1 cellular context compared by ENCODE assay signal in the genomic region with DNA sequence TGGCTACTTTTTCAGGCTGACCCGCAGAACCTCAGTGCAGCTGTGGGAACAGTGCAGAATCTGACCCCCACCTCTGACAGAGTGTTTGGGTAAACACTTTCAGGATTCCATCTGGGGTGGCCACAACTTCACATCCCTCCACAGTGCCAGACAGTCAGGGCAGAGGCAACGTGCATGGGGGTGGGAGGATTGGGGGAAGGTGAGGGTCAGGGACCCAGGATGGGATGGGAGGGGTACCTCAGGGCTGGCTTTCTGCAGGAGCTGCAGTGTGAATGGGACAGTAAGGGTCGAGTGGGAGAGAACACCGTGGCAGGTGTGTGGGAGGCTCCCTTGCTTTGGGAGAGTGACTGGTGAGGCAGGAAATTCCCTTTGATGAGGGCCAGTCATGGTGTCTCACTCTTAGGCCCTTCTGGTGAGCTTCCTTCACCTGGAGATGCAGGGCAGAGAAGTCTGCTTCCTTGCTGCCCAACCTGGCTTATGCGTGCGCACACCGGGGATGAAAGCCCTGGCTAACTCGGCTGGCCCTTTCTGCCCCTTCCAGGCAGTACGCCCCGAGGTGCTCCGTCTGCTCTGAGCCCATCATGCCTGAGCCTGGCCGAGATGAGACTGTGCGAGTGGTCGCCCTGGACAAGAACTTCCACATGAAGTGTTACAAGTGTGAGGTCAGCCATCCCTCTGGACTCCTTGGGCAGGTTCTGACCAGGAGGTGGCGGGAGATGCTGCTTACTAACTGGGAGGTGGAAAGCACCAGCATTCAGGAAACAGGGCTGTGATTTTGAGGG.
TF ChIP-seq lines count a peak whose summit lies in the region.

No MANE protein-coding gene starts in this region.

TF ChIP-seq in endothelial cell of umbilical vein, 7 proteins besides CTCF, POLR2A, EP300 and RAD21:
- no peak for TF ChIP-seq GATA2 (IDR thresholded peaks at IDR 0.05; ENCODE audit: insufficient read depth, insufficient read length, low read depth, low read length)
- TF ChIP-seq POLR2AphosphoS5 (IDR thresholded peaks at IDR 0.05; ENCODE audit: insufficient read depth, low read depth, low read length), result peak; percentile 5
